ENCODE assay signal across 1 cellular context in the genomic region with DNA sequence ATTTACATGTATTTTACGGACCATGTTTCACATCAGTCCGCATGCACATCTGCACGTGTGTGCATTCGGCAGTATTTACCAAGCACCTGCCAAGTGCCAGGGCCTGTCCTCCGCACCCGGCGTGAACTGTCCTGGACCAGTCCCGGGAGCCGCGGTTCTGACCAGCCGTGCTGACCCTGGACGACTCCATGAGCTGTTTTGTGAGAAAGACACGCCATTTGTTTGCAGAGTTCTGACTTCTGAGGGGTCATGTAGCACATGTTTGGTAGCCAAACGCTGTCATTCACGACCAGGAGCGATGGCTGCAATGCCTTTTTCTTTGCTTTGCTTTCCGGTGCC.
TF ChIP-seq lines count a peak whose summit lies in the region.

No MANE protein-coding gene starts in this region.

TF ChIP-seq in H1, 55 proteins besides CTCF, POLR2A, EP300 and RAD21:
- TF ChIP-seq JUN (IDR thresholded peaks at IDR 0.05; ENCODE audit: low read depth, low read length) (no peak), BCL11A (IDR thresholded peaks at IDR 0.05; ENCODE audit: low read depth in 2 of 2, low read length in 2 of 2) (no peak), RNF2 (IDR thresholded peaks at IDR 0.05; ENCODE audit: borderline replicate concordance, low read depth, low read length, missing control alignments, poor library complexity, severe bottlenecking) (peak; percentile 23)
